In the genomic region with DNA sequence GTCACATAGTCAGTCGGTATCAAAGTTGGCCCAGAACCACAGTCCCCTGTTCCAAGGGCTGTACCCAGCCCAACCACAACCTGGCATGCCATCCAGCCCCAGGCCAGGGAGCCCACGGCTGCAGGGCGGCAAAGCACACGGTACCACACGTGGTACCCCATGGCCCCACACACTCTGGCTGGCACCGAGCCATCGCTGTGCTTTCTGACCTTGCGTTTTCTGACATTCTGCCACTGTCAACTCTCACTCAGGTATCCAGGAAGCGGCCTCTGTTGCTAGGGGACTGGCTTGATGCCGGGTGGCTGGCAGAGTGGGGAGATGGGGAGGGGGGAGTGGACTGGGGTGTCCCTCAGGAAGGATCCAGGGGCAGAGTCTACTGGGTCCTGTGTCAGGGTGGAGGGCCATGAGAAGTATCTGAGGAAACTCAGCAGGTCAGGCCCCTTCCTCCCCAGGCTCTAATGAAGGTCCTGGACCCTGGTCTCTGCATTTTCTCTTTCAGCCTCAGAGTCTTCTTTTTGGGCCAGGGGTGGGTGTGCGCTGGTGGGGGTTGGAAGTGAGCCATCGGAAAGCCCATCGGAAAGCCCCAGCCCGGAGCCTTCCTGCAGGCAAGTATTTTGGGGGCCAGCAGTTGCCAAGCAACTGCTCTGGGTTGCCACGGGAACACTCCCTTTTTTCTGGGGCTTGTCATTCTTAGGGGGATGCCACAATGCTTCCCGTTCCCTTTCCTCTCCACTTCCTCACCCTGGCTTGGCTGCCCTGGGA, we compare ENCODE assay signal across 10 cellular contexts. TPM values are rescaled to one million over a fixed set of nuclear protein-coding genes. Genes with fewer than 3 reads are reported as not detected.
A peak's percentile ranks its signal among the peaks of the same experiment; 100 is the strongest.
DNase-seq lines count a peak whose midpoint lies in the region; ATAC-seq and TF ChIP-seq lines count a peak whose summit lies in the region.
"Had no signal": no experiment of that assay in that cellular context is flagged by ENCODE, and none has a peak within 500 bp of the region (broad histone marks: within the 10 kb centered on the region; RNA-seq: fewer than 3 reads in every experiment).

No MANE protein-coding gene starts in this region.

- intact Hi-C loops in activated CD4-positive, alpha-beta memory T cell treated with anti-CD3 and anti-CD28 coated beads for 36 hours (cut with micrococcal nuclease), result loop anchor here (10.0 kb wide), 2 partner anchors 197 to 923 kb away; a partner anchor contains a TSS
- intact Hi-C loops in ascending aorta (cut with DNase I), result loop anchor here (10.0 kb wide), 1 partner anchor 197 kb away; a partner anchor contains a TSS

- POLR2A ChIA-PET in activated CD4-positive, alpha-beta memory T cell treated with anti-CD3 and anti-CD28 coated beads for 36 hours (lab: Charles Lee), result interaction anchor here (2.9 kb wide), 1 partner anchor 10 kb away, joined by 42 read pairs; no protein-coding TSS in a partner anchor

- H3K27me3 ChIP-seq in effector memory CD4-positive, alpha-beta T cell (replicated peaks; ENCODE audit: control insufficient read depth, insufficient read depth, low read length, poor library complexity, severe bottlenecking), result no peaks in the 10 kb centered on the region
- H3K27me3 ChIP-seq in ascending aorta (no peaks in the 10 kb centered on the region), MG63 (no peaks in the 10 kb centered on the region)

- H3K9me3 Mint-ChIP-seq in activated CD4-positive, alpha-beta memory T cell treated with anti-CD3 and anti-CD28 coated beads for 36 hours, result no peaks in the 10 kb centered on the region

- H3K27ac Mint-ChIP-seq in activated CD4-positive, alpha-beta memory T cell treated with anti-CD3 and anti-CD28 coated beads for 36 hours, result peak overlapping the region; percentile 84

- peaks cover 76% of the 10 kb centered on the region for H3K4me1 ChIP-seq in effector memory CD4-positive, alpha-beta T cell (ENCODE audit: control insufficient read depth, insufficient read depth, low read length, poor library complexity, severe bottlenecking)
- H3K4me1 ChIP-seq in ascending aorta, result peaks cover 4 to 13% of the 10 kb centered on the region in 2 donors

- DNase-seq in GM20000 (ENCODE audit: low spot score) (peak; percentile 63), NOMO-1 (lab: John Stamatoyannopoulos, UW; ENCODE audit: unreplicated experiment in 2 of 2) (no peak), ascending aorta (ENCODE audit: low spot score in 2 of 2) (no peak), MG63 (no peak)
- peak; percentile 88 for DNase-seq in activated CD4-positive, alpha-beta memory T cell treated with anti-CD3 and anti-CD28 coated beads for 36 hours
- DNase-seq in effector memory CD4-positive, alpha-beta T cell, result peak; percentile 83 to 85 (median 84)
- peak; percentile 55 for DNase-seq in stimulated activated CD8-positive, alpha-beta memory T cell treated with anti-CD3 and anti-CD28 coated beads, Interleukin-12 subunit alpha, Interleukin-12 subunit beta, amount 100 ng/mL, for 4 hours (ENCODE audit: low read depth)

- peak overlapping the region; percentile 38 for H3K4me3 Mint-ChIP-seq in activated CD4-positive, alpha-beta memory T cell treated with anti-CD3 and anti-CD28 coated beads for 36 hours

- H3K4me1 Mint-ChIP-seq in activated CD4-positive, alpha-beta memory T cell treated with anti-CD3 and anti-CD28 coated beads for 36 hours (ENCODE audit: low read depth), result peaks cover 72% of the 10 kb centered on the region

- H3K27me3 Mint-ChIP-seq in activated CD4-positive, alpha-beta memory T cell treated with anti-CD3 and anti-CD28 coated beads for 36 hours, result no peaks in the 10 kb centered on the region

- H3K9me3 ChIP-seq in effector memory CD4-positive, alpha-beta T cell (ENCODE audit: control insufficient read depth, low read length), result no peaks in the 10 kb centered on the region
- H3K9me3 ChIP-seq in ascending aorta (no peaks in the 10 kb centered on the region), MG63 (no peaks in the 10 kb centered on the region)

- TF ChIP-seq CTCF in GM20000 (IDR thresholded peaks at IDR 0.05; ENCODE audit: extremely low read depth, missing control alignments) (no peak), ascending aorta (IDR thresholded peaks at IDR 0.05) (no peak)

- H3K27ac ChIP-seq in effector memory CD4-positive, alpha-beta T cell (ENCODE audit: insufficient read depth, low read length, poor library complexity, severe bottlenecking), result peak overlapping the region; percentile 98
- no peak overlapping the region for H3K27ac ChIP-seq in ascending aorta
- H3K27ac ChIP-seq: KMS-11 had no signal

- H3K36me3 ChIP-seq in effector memory CD4-positive, alpha-beta T cell (ENCODE audit: control insufficient read depth, insufficient read depth, low read length), result peaks cover 8% of the 10 kb centered on the region
- H3K36me3 ChIP-seq in ascending aorta, result no peaks in the 10 kb centered on the region
- H3K36me3 ChIP-seq in MG63, result no peaks in the 10 kb centered on the region; the same call in 1 of the 2 replicates

- ATAC-seq in GM18511 (IDR thresholded peaks at IDR 0.05; ENCODE audit: unreplicated experiment), result no peak

- H3K4me3 ChIP-seq in effector memory CD4-positive, alpha-beta T cell (ENCODE audit: insufficient read depth, low read depth, low read length, poor library complexity, severe bottlenecking), result peak overlapping the region; percentile 9
- H3K4me3 ChIP-seq in ascending aorta (no peak overlapping the region), MG63 (no peak overlapping the region)
- H3K4me3 ChIP-seq: lung had no signal

- CTCF ChIA-PET in activated CD4-positive, alpha-beta memory T cell treated with anti-CD3 and anti-CD28 coated beads for 36 hours (lab: Charles Lee), result interaction anchor here (4.6 to 10.7 kb wide), 2 partner anchors 20 to 35 kb away, joined by 47 to 552 read pairs; a partner anchor contains a TSS

- H3K36me3 Mint-ChIP-seq in activated CD4-positive, alpha-beta memory T cell treated with anti-CD3 and anti-CD28 coated beads for 36 hours, result peaks cover 3% of the 10 kb centered on the region

RNA-seq across cellular contexts. Expression of a gene that starts 21.0 kb away (rescaled TPM):
- 10 to 100 TPM; 65.4 TPM for total RNA-seq in activated CD4-positive, alpha-beta memory T cell treated with anti-CD3 and anti-CD28 coated beads for 36 hours
- 53.9 TPM for total RNA-seq in ascending aorta
- total RNA-seq in MG63 (2014; rRNA removed; shearing (Covaris generic); ENCODE audit: low replicate concordance), result 21.4 and 22.8 TPM in 2 replicates

RNA-seq across cellular contexts. Expression of a gene that starts 21.7 kb away (rescaled TPM):
- 1 to 10 TPM; 3.2 to 3.6 TPM for total RNA-seq in activated CD4-positive, alpha-beta memory T cell treated with anti-CD3 and anti-CD28 coated beads for 36 hours
- total RNA-seq in ascending aorta, result 13.4 TPM
- 7.2 and 7.6 TPM in 2 replicates for total RNA-seq in MG63 (2014; rRNA removed; shearing (Covaris generic); ENCODE audit: low replicate concordance)

Comparison
In these comparisons a context has a peak if more than half of its experiments do, and no peak if none do; other contexts are left out.
1. DNase-seq: peak in GM20000 (single experiment), activated CD4-positive, alpha-beta memory T cell treated with anti-CD3 and anti-CD28 coated beads for 36 hours (single experiment), effector memory CD4-positive, alpha-beta T cell (3 of 3) and stimulated activated CD8-positive, alpha-beta memory T cell treated with anti-CD3 and anti-CD28 coated beads, Interleukin-12 subunit alpha, Interleukin-12 subunit beta, amount 100 ng/mL, for 4 hours (single experiment); none in NOMO-1 (0 of 2), ascending aorta (0 of 2) and MG63 (single experiment).